1 cellular context compared by ENCODE assay signal in the genomic region with DNA sequence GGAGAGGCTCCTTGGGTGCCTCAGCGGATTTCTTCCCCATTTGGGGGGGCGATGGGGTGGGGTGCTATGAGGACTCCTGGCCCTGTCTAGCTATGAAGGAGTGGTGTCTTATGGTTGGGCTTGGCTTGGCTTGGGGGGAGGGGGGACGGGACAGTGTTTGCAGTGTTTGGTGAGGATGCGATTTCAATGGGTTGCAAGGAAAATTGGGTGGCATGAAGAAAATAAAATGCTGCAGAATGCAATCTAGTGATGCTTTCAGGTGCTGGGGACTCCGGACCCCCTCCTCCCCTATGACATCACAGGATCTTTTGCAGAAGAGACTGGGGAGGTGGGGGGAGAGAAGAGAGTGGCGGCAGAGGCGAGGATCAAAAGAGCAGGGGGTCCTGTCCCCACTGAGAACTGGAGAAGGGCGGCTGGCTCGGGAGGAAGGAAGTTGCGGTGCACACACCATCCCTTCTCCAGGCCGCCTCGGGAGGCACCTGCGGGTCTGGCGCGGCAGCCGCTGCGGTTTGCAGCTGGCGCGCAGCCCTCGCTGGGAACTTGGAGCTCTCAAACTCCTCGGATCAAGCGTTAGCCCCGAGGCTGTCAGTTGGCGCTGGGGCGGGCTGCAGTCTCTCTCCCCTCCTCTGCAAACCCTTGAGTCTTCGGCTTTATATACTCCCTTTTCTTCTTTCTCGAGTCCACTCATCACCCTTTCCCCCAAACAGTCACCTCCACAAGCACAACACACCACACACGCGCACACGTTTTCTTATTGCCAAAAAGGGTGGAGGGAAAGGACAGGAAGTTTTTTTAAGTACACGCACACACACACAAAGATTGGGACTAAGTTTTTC.
A peak's percentile ranks its signal among the peaks of the same experiment; 100 is the strongest.
TF ChIP-seq lines count a peak whose summit lies in the region.

No MANE protein-coding gene starts in this region.

TF ChIP-seq in HEK293, 187 proteins besides CTCF, POLR2A, EP300 and RAD21 (continued from another document):
- TF ChIP-seq, protein P1, sequence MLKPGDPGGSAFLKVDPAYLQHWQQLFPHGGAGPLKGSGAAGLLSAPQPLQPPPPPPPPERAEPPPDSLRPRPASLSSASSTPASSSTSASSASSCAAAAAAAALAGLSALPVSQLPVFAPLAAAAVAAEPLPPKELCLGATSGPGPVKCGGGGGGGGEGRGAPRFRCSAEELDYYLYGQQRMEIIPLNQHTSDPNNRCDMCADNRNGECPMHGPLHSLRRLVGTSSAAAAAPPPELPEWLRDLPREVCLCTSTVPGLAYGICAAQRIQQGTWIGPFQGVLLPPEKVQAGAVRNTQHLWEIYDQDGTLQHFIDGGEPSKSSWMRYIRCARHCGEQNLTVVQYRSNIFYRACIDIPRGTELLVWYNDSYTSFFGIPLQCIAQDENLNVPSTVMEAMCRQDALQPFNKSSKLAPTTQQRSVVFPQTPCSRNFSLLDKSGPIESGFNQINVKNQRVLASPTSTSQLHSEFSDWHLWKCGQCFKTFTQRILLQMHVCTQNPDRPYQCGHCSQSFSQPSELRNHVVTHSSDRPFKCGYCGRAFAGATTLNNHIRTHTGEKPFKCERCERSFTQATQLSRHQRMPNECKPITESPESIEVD (tag by site-specific recombination; IDR thresholded peaks at IDR 0.05): no peak
- no peak for TF ChIP-seq ZNF621 (tag by site-specific recombination; IDR thresholded peaks at IDR 0.05)
- TF ChIP-seq ZSCAN16 (tag by site-specific recombination; IDR thresholded peaks at IDR 0.05): no peak
- TF ChIP-seq, protein P2, sequence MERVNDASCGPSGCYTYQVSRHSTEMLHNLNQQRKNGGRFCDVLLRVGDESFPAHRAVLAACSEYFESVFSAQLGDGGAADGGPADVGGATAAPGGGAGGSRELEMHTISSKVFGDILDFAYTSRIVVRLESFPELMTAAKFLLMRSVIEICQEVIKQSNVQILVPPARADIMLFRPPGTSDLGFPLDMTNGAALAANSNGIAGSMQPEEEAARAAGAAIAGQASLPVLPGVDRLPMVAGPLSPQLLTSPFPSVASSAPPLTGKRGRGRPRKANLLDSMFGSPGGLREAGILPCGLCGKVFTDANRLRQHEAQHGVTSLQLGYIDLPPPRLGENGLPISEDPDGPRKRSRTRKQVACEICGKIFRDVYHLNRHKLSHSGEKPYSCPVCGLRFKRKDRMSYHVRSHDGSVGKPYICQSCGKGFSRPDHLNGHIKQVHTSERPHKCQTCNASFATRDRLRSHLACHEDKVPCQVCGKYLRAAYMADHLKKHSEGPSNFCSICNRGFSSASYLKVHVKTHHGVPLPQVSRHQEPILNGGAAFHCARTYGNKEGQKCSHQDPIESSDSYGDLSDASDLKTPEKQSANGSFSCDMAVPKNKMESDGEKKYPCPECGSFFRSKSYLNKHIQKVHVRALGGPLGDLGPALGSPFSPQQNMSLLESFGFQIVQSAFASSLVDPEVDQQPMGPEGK (tag by site-specific recombination; IDR thresholded peaks at IDR 0.05): no peak; the same call in 1 of the 2 replicates
- no peak for TF ChIP-seq ZNF521 (tag by site-specific recombination; IDR thresholded peaks at IDR 0.05)
- peak; percentile 92 for TF ChIP-seq WT1 (tag by site-specific recombination; IDR thresholded peaks at IDR 0.05)
- TF ChIP-seq KLF9 (tag by site-specific recombination; IDR thresholded peaks at IDR 0.05; ENCODE audit: low read depth): no peak; the same call in 1 of the 2 replicates
- TF ChIP-seq, protein P3, sequence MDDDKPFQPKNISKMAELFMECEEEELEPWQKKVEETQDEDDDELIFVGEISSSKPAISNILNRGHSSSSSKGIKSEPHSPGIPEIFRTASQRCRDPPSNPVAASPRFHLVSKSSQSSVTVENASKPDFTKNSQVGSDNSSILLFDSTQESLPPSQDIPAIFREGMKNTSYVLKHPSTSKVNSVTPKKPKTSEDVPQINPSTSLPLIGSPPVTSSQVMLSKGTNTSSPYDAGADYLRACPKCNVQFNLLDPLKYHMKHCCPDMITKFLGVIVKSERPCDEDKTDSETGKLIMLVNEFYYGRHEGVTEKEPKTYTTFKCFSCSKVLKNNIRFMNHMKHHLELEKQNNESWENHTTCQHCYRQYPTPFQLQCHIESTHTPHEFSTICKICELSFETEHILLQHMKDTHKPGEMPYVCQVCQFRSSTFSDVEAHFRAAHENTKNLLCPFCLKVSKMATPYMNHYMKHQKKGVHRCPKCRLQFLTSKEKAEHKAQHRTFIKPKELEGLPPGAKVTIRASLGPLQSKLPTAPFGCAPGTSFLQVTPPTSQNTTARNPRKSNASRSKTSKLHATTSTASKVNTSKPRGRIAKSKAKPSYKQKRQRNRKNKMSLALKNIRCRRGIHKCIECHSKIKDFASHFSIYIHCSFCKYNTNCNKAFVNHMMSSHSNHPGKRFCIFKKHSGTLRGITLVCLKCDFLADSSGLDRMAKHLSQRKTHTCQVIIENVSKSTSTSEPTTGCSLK (tag by site-specific recombination; IDR thresholded peaks at IDR 0.05): no peak
- TF ChIP-seq KLF16 (tag by site-specific recombination; IDR thresholded peaks at IDR 0.05): no peak
- no peak for TF ChIP-seq ZNF768 (tag by site-specific recombination; IDR thresholded peaks at IDR 0.05)
- TF ChIP-seq ZNF239 (tag by site-specific recombination; IDR thresholded peaks at IDR 0.05): no peak
- no peak for TF ChIP-seq ZNF23 (tag by site-specific recombination; IDR thresholded peaks at IDR 0.05; ENCODE audit: borderline replicate concordance)
- TF ChIP-seq, protein P4, sequence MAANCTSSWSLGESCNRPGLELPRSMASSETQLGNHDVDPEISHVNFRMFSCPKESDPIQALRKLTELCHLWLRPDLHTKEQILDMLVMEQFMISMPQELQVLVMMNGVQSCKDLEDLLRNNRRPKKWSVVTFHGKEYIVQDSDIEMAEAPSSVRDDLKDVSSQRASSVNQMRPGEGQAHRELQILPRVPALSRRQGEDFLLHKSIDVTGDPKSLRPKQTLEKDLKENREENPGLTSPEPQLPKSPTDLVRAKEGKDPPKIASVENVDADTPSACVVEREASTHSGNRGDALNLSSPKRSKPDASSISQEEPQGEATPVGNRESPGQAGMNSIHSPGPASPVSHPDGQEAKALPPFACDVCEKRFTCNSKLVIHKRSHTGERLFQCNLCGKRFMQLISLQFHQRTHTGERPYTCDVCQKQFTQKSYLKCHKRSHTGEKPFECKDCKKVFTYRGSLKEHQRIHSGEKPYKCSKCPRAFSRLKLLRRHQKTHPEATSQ (tag by site-specific recombination; IDR thresholded peaks at IDR 0.05): no peak
- TF ChIP-seq ZNF174 (tag by site-specific recombination; IDR thresholded peaks at IDR 0.05): no peak
- 0 out of 2 replicates have a peak, but pooled peaks have one; percentile 5 for TF ChIP-seq ZFHX2 (tag by site-specific recombination; conservative IDR thresholded peaks at IDR 0.05)
- no peak for TF ChIP-seq MZF1 (tag by site-specific recombination; IDR thresholded peaks at IDR 0.05; ENCODE audit: borderline replicate concordance)
- no peak for TF ChIP-seq ZNF350 (tag by site-specific recombination; IDR thresholded peaks at IDR 0.05)
- no peak for TF ChIP-seq ZNF426 (tag by site-specific recombination; IDR thresholded peaks at IDR 0.05)
- TF ChIP-seq ZNF791 (tag by site-specific recombination; IDR thresholded peaks at IDR 0.05): no peak
- TF ChIP-seq ZNF610 (tag by site-specific recombination; IDR thresholded peaks at IDR 0.05; ENCODE audit: borderline replicate concordance): no peak
- TF ChIP-seq ZBTB1 (tag by site-specific recombination; IDR thresholded peaks at IDR 0.05): no peak
- TF ChIP-seq, protein P5, sequence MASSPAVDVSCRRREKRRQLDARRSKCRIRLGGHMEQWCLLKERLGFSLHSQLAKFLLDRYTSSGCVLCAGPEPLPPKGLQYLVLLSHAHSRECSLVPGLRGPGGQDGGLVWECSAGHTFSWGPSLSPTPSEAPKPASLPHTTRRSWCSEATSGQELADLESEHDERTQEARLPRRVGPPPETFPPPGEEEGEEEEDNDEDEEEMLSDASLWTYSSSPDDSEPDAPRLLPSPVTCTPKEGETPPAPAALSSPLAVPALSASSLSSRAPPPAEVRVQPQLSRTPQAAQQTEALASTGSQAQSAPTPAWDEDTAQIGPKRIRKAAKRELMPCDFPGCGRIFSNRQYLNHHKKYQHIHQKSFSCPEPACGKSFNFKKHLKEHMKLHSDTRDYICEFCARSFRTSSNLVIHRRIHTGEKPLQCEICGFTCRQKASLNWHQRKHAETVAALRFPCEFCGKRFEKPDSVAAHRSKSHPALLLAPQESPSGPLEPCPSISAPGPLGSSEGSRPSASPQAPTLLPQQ (tag by site-specific recombination; IDR thresholded peaks at IDR 0.05): no peak; the same call in 1 of the 2 replicates
- TF ChIP-seq MEIS1 (CRISPR knock-in tag; IDR thresholded peaks at IDR 0.05; ENCODE audit: borderline replicate concordance): no peak
- TF ChIP-seq ZNF549 (tag by site-specific recombination; IDR thresholded peaks at IDR 0.05): no peak
- TF ChIP-seq ZNF16 (tag by site-specific recombination; IDR thresholded peaks at IDR 0.05; ENCODE audit: low read depth): no peak
